ENCODE assay signal across 8 cellular contexts in the genomic region with DNA sequence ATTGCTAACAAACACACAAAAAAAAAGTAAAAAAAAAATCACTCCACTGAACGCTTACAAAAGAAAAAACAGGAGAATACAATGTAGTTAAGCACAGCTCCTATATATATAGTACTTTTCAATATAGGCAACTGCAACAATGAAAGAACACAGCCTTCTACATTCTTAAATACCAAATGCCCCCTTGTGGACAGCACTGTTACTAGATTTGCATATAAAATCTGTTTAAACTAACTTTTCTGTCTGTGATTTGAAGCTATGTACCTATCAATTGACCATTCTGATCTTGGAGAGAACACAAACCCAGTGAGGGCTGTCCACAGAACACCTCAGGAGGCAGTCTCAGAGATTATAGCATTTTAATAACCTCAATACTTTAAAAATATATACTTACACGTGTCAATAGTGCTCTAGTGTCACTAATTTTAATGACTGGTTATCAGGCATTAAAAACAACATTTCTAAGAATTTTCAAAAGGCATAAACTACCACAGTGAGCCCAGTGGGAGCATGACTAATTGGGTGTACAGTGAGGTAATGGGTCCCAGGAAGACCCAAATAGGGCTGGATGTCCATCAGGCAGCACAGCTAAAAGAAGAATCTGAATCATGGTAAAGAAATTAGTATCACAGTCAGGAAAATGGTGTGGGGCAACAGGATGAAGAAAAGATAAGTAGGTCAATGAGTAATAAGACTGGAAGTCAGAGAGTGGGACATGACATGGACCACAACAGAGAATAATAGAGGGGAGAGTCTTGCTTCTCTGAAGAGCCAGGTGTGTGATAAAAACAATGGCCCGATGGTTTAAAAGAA. TPM values are rescaled to one million over a fixed set of nuclear protein-coding genes. Genes with fewer than 3 reads are reported as not detected.
DNase-seq lines count a peak whose midpoint lies in the region; ATAC-seq and TF ChIP-seq lines count a peak whose summit lies in the region.

No MANE protein-coding gene starts in this region.

- CTCF ChIA-PET in BJ (lab: Yijun Ruan, JAX): interaction anchor here (0.5 to 15.4 kb wide), 17 partner anchors 9 to 707 kb away, joined by 3 to 296 read pairs (median 4); a partner anchor contains a TSS

- H3K27ac Mint-ChIP-seq in HFFc6: no peak overlapping the region

- TF ChIP-seq CTCF in BJ (IDR thresholded peaks at IDR 0.05; ENCODE audit: insufficient read depth, low read depth, low read length): peak; percentile 63
- peak; percentile 86 for TF ChIP-seq CTCF in HFFc6 (IDR thresholded peaks at IDR 0.05)

- H3K36me3 ChIP-seq in BJ (ENCODE audit: control insufficient read depth, insufficient read depth, low read length): no peaks in the 10 kb centered on the region

- no peak overlapping the region for H3K4me3 Mint-ChIP-seq in HFFc6

- H3K4me3 ChIP-seq in BJ (ENCODE audit: low read depth, low read length): no peak overlapping the region

- no peaks in the 10 kb centered on the region for H3K9me3 Mint-ChIP-seq in HFFc6

- no peaks in the 10 kb centered on the region for H3K27me3 ChIP-seq in BJ (ENCODE audit: control insufficient read depth, insufficient read depth, low read length)

- no peaks in the 10 kb centered on the region for H3K36me3 Mint-ChIP-seq in HFFc6 (ENCODE audit: low read depth)

- POLR2A ChIA-PET in BJ (lab: Charles Lee): no interaction called here

- ATAC-seq in GM21447 (IDR thresholded peaks at IDR 0.05; ENCODE audit: unreplicated experiment) (no peak), GM19324 (IDR thresholded peaks at IDR 0.05; ENCODE audit: low FRiP score, unreplicated experiment) (no peak)

- DNase-seq in BJ (ENCODE audit: low read depth) (no peak), HFFc6 (peak; percentile 54), NCI-H748 treated with DMSO at 0.1 percent for 48 hours (lab: John Stamatoyannopoulos, UW) (peak; percentile 90), cerebellar cortex (ENCODE audit: low spot score) (peak; percentile 38), medulla oblongata (ENCODE audit: extremely low spot score) (peak; percentile 65)
- DNase-seq in activated CD8-positive, alpha-beta memory T cell treated with anti-CD3 and anti-CD28 coated beads for 24 hours: no peak

- no peaks in the 10 kb centered on the region for H3K27me3 Mint-ChIP-seq in HFFc6 (ENCODE audit: insufficient read depth)

- peaks cover 7% of the 10 kb centered on the region for H3K4me1 Mint-ChIP-seq in HFFc6 (ENCODE audit: low read depth)

RNA-seq across cellular contexts. Expression of a gene that starts 22.2 kb away (rescaled TPM):
- 0.28 and 0.93 TPM in 2 replicates for polyA plus RNA-seq in BJ (2011; rRNA removed)
- polyA minus RNA-seq in BJ (2011; rRNA and poly(A)+ RNA removed): 0.52 and 0.72 TPM in 2 replicates
- 1 to 10 TPM; 1.3 to 2.5 (median 2.1) TPM for total RNA-seq in HFFc6 (2021; fragmentation: NEBNext Ultra II Directional; extraction: Animal tissue kit (Norgen Biotek cat#: 25700))

Comparison
In these comparisons a context has a peak if more than half of its experiments do, and no peak if none do; other contexts are left out.
1. DNase-seq: peak in HFFc6 (single experiment), NCI-H748 treated with DMSO at 0.1 percent for 48 hours (single experiment), cerebellar cortex (single experiment) and medulla oblongata (single experiment); none in BJ (single experiment) and activated CD8-positive, alpha-beta memory T cell treated with anti-CD3 and anti-CD28 coated beads for 24 hours (single experiment).